Comparison of ENCODE assay signal across 8 cellular contexts in the genomic region with DNA sequence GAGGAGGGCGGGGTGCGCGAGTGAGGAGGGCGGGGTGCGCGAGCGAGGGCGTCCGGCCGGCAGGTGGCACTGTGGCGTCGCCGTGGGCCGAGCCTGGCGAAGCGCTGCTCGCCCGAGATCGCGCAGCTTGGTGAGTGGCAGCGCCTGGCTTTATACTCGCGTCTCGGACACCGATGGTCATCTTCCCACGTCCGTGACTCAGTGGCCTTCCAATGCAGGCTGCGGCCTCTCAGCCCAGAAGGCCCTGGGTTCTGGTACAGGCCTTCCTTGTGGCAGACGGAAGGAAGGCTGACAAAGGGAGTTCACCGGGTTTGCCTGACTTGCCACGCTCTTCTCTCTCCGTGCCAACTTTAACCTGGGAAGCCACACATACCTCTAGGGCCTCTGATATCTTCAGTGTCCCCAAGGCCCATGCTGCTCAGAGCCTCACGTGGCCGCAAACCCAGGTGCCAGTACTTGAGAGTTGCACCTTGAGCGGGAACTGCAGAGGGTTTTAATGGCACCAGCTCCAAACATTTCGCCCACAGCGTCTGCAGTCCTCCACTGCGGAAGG.
DNase-seq lines count a peak whose midpoint lies in the region; ATAC-seq and TF ChIP-seq lines count a peak whose summit lies in the region.

No MANE protein-coding gene starts in this region.

- intact Hi-C loops in OCI-LY7 (cut with micrococcal nuclease; ENCODE audit: unreplicated experiment) (no loop called here), natural killer cell (cut with micrococcal nuclease) (loop anchor here (2.0 to 10.0 kb wide), 5 partner anchors 410 to 1079 kb away; a partner anchor contains a TSS)
- intact Hi-C loops in activated T-helper 1 cell treated with anti-CD3 and anti-CD28 coated beads, Interleukin-12 subunit alpha, Interleukin-12 subunit beta, Interleukin-2, Interleukin-4 antibody, amounts not matched to agents 30 ng/mL and 10 ng/mL and 1 ng/mL, durations not matched to agents 14 hours and 24 hours and 36 hours (cut with micrococcal nuclease) = loop anchor here (2.0 to 5.0 kb wide), 9 partner anchors 204 to 1968 kb away; a partner anchor contains a TSS

- H3K4me3 ChIP-seq in OCI-LY7 (ENCODE audit: low read depth, low read length, poor library complexity, severe bottlenecking) = no peak overlapping the region
- peak overlapping the region; percentile 35 to 81 (median 48) for H3K4me3 ChIP-seq in fibroblast of lung (replicated peaks in 1 of 4; ENCODE audit: control extremely low read depth in 1 of 4, insufficient read depth in 1 of 4, low read depth in 3 of 4, low read length in 4 of 4)

- no peaks in the 10 kb centered on the region for H3K9me3 Mint-ChIP-seq in activated T-helper 1 cell treated with anti-CD3 and anti-CD28 coated beads, Interleukin-12 subunit alpha, Interleukin-12 subunit beta, Interleukin-2, Interleukin-4 antibody, amounts not matched to agents 30 ng/mL and 10 ng/mL and 1 ng/mL, durations not matched to agents 14 hours and 24 hours and 36 hours
- no peaks in the 10 kb centered on the region for H3K9me3 Mint-ChIP-seq in natural killer cell
- H3K9me3 Mint-ChIP-seq in stimulated activated naive B cell treated with anti-CD40 and anti-IgM and Interleukin-4, amounts not matched to agents 10 μg/mL and 1 μg/mL and 100 μg/mL, for 72 hours = no peaks in the 10 kb centered on the region

- peaks cover 23% of the 10 kb centered on the region for H3K27me3 Mint-ChIP-seq in activated T-helper 1 cell treated with anti-CD3 and anti-CD28 coated beads, Interleukin-12 subunit alpha, Interleukin-12 subunit beta, Interleukin-2, Interleukin-4 antibody, amounts not matched to agents 30 ng/mL and 10 ng/mL and 1 ng/mL, durations not matched to agents 14 hours and 24 hours and 36 hours (ENCODE audit: insufficient read depth)
- H3K27me3 Mint-ChIP-seq in natural killer cell (ENCODE audit: low read depth in 2 of 2) = peaks cover 6 to 16% of the 10 kb centered on the region in 2 donors
- peaks cover 2 to 17% of the 10 kb centered on the region in 2 donors for H3K27me3 Mint-ChIP-seq in stimulated activated naive B cell treated with anti-CD40 and anti-IgM and Interleukin-4, amounts not matched to agents 10 μg/mL and 1 μg/mL and 100 μg/mL, for 72 hours

- CTCF ChIA-PET in OCI-LY7 (lab: Charles Lee; ENCODE audit: unreplicated experiment) = no interaction called here

- no peaks in the 10 kb centered on the region for H4K20me1 ChIP-seq in OCI-LY7 (ENCODE audit: insufficient read depth, low read length)
- no peaks in the 10 kb centered on the region for H4K20me1 ChIP-seq in fibroblast of lung (ENCODE audit: control insufficient read depth, extremely low read depth, insufficient read depth, low read length)

- H3K27ac Mint-ChIP-seq in activated T-helper 1 cell treated with anti-CD3 and anti-CD28 coated beads, Interleukin-12 subunit alpha, Interleukin-12 subunit beta, Interleukin-2, Interleukin-4 antibody, amounts not matched to agents 30 ng/mL and 10 ng/mL and 1 ng/mL, durations not matched to agents 14 hours and 24 hours and 36 hours = peak overlapping the region; percentile 87
- H3K27ac Mint-ChIP-seq in natural killer cell = peak overlapping the region in 1 of 2 donors; percentile 81
- peak overlapping the region; percentile 94 for H3K27ac Mint-ChIP-seq in stimulated activated naive B cell treated with anti-CD40 and anti-IgM and Interleukin-4, amounts not matched to agents 10 μg/mL and 1 μg/mL and 100 μg/mL, for 72 hours

- TF ChIP-seq CTCF in OCI-LY7 (conservative IDR thresholded peaks at IDR 0.05; ENCODE audit: low read length) = no peak
- TF ChIP-seq CTCF in fibroblast of lung (conservative IDR thresholded peaks at IDR 0.05 in 1 of 2, IDR thresholded peaks at IDR 0.05 in 1 of 2; ENCODE audit: low read depth in 1 of 2, low read length in 2 of 2) = peak; percentile 39 to 48
- TF ChIP-seq CTCF in natural killer cell (IDR thresholded peaks at IDR 0.05) = peak; percentile 69

- POLR2A ChIA-PET in OCI-LY7 (lab: Charles Lee) = interaction anchor here (0.7 kb wide), 1 partner anchor 487 kb away, joined by 4 read pairs; no protein-coding TSS in a partner anchor

- no peak for TF ChIP-seq POLR2A in GM18505 (IDR thresholded peaks at IDR 0.05; ENCODE audit: borderline replicate concordance, extremely low read depth, insufficient read depth, insufficient read length)

- H3K79me2 ChIP-seq in OCI-LY7 (ENCODE audit: insufficient read depth, low read depth, low read length) (no peaks in the 10 kb centered on the region), fibroblast of lung (ENCODE audit: control insufficient read depth, insufficient read depth, low read length) (no peaks in the 10 kb centered on the region)

- H3K27ac ChIP-seq in OCI-LY7 (ENCODE audit: low read depth, low read length, poor library complexity, severe bottlenecking) = no peak overlapping the region
- H3K27ac ChIP-seq in fibroblast of lung (ENCODE audit: insufficient read depth, low read length) = no peak overlapping the region

- H3K36me3 Mint-ChIP-seq in activated T-helper 1 cell treated with anti-CD3 and anti-CD28 coated beads, Interleukin-12 subunit alpha, Interleukin-12 subunit beta, Interleukin-2, Interleukin-4 antibody, amounts not matched to agents 30 ng/mL and 10 ng/mL and 1 ng/mL, durations not matched to agents 14 hours and 24 hours and 36 hours (ENCODE audit: low read depth) = no peaks in the 10 kb centered on the region
- no peaks in the 10 kb centered on the region for H3K36me3 Mint-ChIP-seq in natural killer cell
- H3K36me3 Mint-ChIP-seq in stimulated activated naive B cell treated with anti-CD40 and anti-IgM and Interleukin-4, amounts not matched to agents 10 μg/mL and 1 μg/mL and 100 μg/mL, for 72 hours = no peaks in the 10 kb centered on the region

- peaks cover 14% of the 10 kb centered on the region for H3K4me1 Mint-ChIP-seq in activated T-helper 1 cell treated with anti-CD3 and anti-CD28 coated beads, Interleukin-12 subunit alpha, Interleukin-12 subunit beta, Interleukin-2, Interleukin-4 antibody, amounts not matched to agents 30 ng/mL and 10 ng/mL and 1 ng/mL, durations not matched to agents 14 hours and 24 hours and 36 hours (ENCODE audit: low read depth)
- peaks cover 7 to 14% of the 10 kb centered on the region in 2 donors for H3K4me1 Mint-ChIP-seq in natural killer cell
- H3K4me1 Mint-ChIP-seq in stimulated activated naive B cell treated with anti-CD40 and anti-IgM and Interleukin-4, amounts not matched to agents 10 μg/mL and 1 μg/mL and 100 μg/mL, for 72 hours = peaks cover 9 to 15% of the 10 kb centered on the region in 2 donors

- H3K4me1 ChIP-seq in OCI-LY7 (ENCODE audit: insufficient read depth, low read length, poor library complexity, severe bottlenecking) = no peaks in the 10 kb centered on the region
- H3K4me1 ChIP-seq in fibroblast of lung (ENCODE audit: control insufficient read depth, extremely low read depth, insufficient read depth, low read length) = no peaks in the 10 kb centered on the region

- H3K9ac ChIP-seq in fibroblast of lung (ENCODE audit: insufficient read depth, low read length) = no peak overlapping the region

- H3K36me3 ChIP-seq in OCI-LY7 (ENCODE audit: insufficient read depth, low read length) (no peaks in the 10 kb centered on the region), fibroblast of lung (ENCODE audit: control insufficient read depth, insufficient read depth, low read length) (no peaks in the 10 kb centered on the region)

- H3K27me3 ChIP-seq in fibroblast of lung (ENCODE audit: control insufficient read depth, insufficient read depth, low read length) = no peaks in the 10 kb centered on the region

- no TSS peak for BruUV-seq in OCI-LY7 (replicated peaks; lab: Mats Ljungman, UMichigan)

- DNase-seq in 8988T (peak; percentile 41), OCI-LY7 (ENCODE audit: low spot score) (peak; percentile 29), fibroblast of lung (ENCODE audit: low read depth in 2 of 2) (peak; percentile 72), natural killer cell (peak; percentile 89)
- DNase-seq in activated T-helper 1 cell treated with anti-CD3 and anti-CD28 coated beads, Interleukin-12 subunit alpha, Interleukin-12 subunit beta, Interleukin-2, Interleukin-4 antibody, amounts not matched to agents 30 ng/mL and 10 ng/mL and 1 ng/mL, durations not matched to agents 14 hours and 24 hours and 36 hours (ENCODE audit: low spot score) = peak; percentile 87
- peak; percentile 80 for DNase-seq in stimulated activated naive B cell treated with anti-CD40 and anti-IgM and Interleukin-4, amounts not matched to agents 10 μg/mL and 1 μg/mL and 100 μg/mL, for 72 hours

- H3K4me3 Mint-ChIP-seq in activated T-helper 1 cell treated with anti-CD3 and anti-CD28 coated beads, Interleukin-12 subunit alpha, Interleukin-12 subunit beta, Interleukin-2, Interleukin-4 antibody, amounts not matched to agents 30 ng/mL and 10 ng/mL and 1 ng/mL, durations not matched to agents 14 hours and 24 hours and 36 hours = peak overlapping the region; percentile 82
- H3K4me3 Mint-ChIP-seq in natural killer cell = peak overlapping the region; percentile 76
- peak overlapping the region; percentile 86 for H3K4me3 Mint-ChIP-seq in stimulated activated naive B cell treated with anti-CD40 and anti-IgM and Interleukin-4, amounts not matched to agents 10 μg/mL and 1 μg/mL and 100 μg/mL, for 72 hours

- H2AFZ ChIP-seq in OCI-LY7 (ENCODE audit: low read length) (no peak overlapping the region), fibroblast of lung (ENCODE audit: low read length) (peak overlapping the region; percentile 86)

- peak overlapping the region; percentile 15; the same call in 1 of the 2 replicates for H3K4me2 ChIP-seq in OCI-LY7 (ENCODE audit: low read length)
- H3K4me2 ChIP-seq in fibroblast of lung (ENCODE audit: extremely low read depth, insufficient read depth, low read length) = peak overlapping the region; percentile 89

- peak; percentile 86 for ATAC-seq in GM18505 (IDR thresholded peaks at IDR 0.05; ENCODE audit: unreplicated experiment)
- peak; percentile 70 for ATAC-seq in HG03025 (IDR thresholded peaks at IDR 0.05; ENCODE audit: low FRiP score, unreplicated experiment)
- ATAC-seq in natural killer cell = peak; percentile 95 to 99 (median 95)
- peak; percentile 90 to 96 for ATAC-seq in stimulated activated naive B cell treated with anti-CD40 and anti-IgM and Interleukin-4, amounts not matched to agents 10 μg/mL and 1 μg/mL and 100 μg/mL, for 72 hours (replicated peaks)

- no peaks in the 10 kb centered on the region for H3K9me3 ChIP-seq in OCI-LY7 (ENCODE audit: low read length)
- H3K9me3 ChIP-seq in fibroblast of lung (ENCODE audit: control insufficient read depth, insufficient read depth, low read depth, low read length) = no peaks in the 10 kb centered on the region

- no peaks in the 10 kb centered on the region for H3K9me2 ChIP-seq in OCI-LY7 (ENCODE audit: insufficient read depth, low read length)

Comparison
In these comparisons a context has a peak if more than half of its experiments do, and no peak if none do; other contexts are left out.
1. DNase-seq: peak in every context shown above with its lines; median percentile 89 in natural killer cell; 87 in activated T-helper 1 cell treated with anti-CD3 and anti-CD28 coated beads, Interleukin-12 subunit alpha, Interleukin-12 subunit beta, Interleukin-2, Interleukin-4 antibody, amounts not matched to agents 30 ng/mL and 10 ng/mL and 1 ng/mL, durations not matched to agents 14 hours and 24 hours and 36 hours; 80 in stimulated activated naive B cell treated with anti-CD40 and anti-IgM and Interleukin-4, amounts not matched to agents 10 μg/mL and 1 μg/mL and 100 μg/mL, for 72 hours; 72 in fibroblast of lung; 41 in 8988T; 29 in OCI-LY7.